ENCODE assay signal across 1 cellular context in genomic region chr1:27400035-27400962, GRCh38.
A peak's percentile ranks its signal among the peaks of the same experiment; 100 is the strongest.
TF ChIP-seq lines count a peak whose summit lies in the region.

No MANE protein-coding gene starts in this region.

TF ChIP-seq in K562, 482 proteins besides CTCF, POLR2A, EP300 and RAD21 (continued from another document):
- TF ChIP-seq, protein P1, sequence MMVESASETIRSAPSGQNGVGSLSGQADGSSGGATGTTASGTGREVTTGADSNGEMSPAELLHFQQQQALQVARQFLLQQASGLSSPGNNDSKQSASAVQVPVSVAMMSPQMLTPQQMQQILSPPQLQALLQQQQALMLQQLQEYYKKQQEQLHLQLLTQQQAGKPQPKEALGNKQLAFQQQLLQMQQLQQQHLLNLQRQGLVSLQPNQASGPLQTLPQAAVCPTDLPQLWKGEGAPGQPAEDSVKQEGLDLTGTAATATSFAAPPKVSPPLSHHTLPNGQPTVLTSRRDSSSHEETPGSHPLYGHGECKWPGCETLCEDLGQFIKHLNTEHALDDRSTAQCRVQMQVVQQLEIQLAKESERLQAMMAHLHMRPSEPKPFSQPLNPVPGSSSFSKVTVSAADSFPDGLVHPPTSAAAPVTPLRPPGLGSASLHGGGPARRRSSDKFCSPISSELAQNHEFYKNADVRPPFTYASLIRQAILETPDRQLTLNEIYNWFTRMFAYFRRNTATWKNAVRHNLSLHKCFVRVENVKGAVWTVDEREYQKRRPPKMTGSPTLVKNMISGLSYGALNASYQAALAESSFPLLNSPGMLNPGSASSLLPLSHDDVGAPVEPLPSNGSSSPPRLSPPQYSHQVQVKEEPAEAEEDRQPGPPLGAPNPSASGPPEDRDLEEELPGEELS (CRISPR knock-in tag; IDR thresholded peaks at IDR 0.05; ENCODE audit: borderline replicate concordance): no peak
- no peak for TF ChIP-seq TEAD2 (tag; IDR thresholded peaks at IDR 0.05)
- no peak for TF ChIP-seq ARNT (IDR thresholded peaks at IDR 0.05)
- TF ChIP-seq CREB3 (tag; conservative IDR thresholded peaks at IDR 0.05; ENCODE audit: low read depth): no peak
- no peak for TF ChIP-seq SRSF1 (IDR thresholded peaks at IDR 0.05; ENCODE audit: low read depth, low read length)
- TF ChIP-seq, protein P2, sequence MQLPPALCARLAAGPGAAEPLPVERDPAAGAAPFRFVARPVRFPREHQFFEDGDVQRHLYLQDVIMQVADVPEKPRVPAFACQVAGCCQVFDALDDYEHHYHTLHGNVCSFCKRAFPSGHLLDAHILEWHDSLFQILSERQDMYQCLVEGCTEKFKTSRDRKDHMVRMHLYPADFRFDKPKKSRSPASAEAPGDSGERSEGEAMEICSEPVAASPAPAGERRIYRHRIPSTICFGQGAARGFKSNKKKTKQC (CRISPR knock-in tag; IDR thresholded peaks at IDR 0.05): no peak
- no peak for TF ChIP-seq IRF2 (CRISPR knock-in tag; IDR thresholded peaks at IDR 0.05)
- TF ChIP-seq BRF1 (IDR thresholded peaks at IDR 0.05; ENCODE audit: borderline replicate concordance, extremely low read depth, insufficient read length): no peak
- no peak for TF ChIP-seq DNMT1 (IDR thresholded peaks at IDR 0.05)
- TF ChIP-seq POLR2AphosphoS5 (IDR thresholded peaks at IDR 0.05; ENCODE audit: control insufficient read depth, insufficient read depth, low read depth, low read length): peak; percentile 20; the same call in 1 of the 2 replicates
- TF ChIP-seq MLX (CRISPR knock-in tag; conservative IDR thresholded peaks at IDR 0.05): no peak
- TF ChIP-seq OTX1 (CRISPR knock-in tag; IDR thresholded peaks at IDR 0.05): no peak
TF ChIP-seq in K562: peak in this region for 11.
